8 cellular contexts compared by ENCODE assay signal in genomic region chr20:39112196-39112743, GRCh38.
DNase-seq lines count a peak whose midpoint lies in the region; ATAC-seq, FAIRE-seq and TF ChIP-seq lines count a peak whose summit lies in the region.

No MANE protein-coding gene starts in this region.

- H3K4me3 ChIP-seq in HepG2 (replicated peaks in 1 of 3; ENCODE audit: insufficient read depth in 1 of 3, low read depth in 2 of 3, low read length in 3 of 3), result peak overlapping the region in 1 of 3 experiments; percentile 6; a peak in 1 of 6 replicates

- no peak overlapping the region for H3K27ac Mint-ChIP-seq in activated T-helper 17 cell treated with anti-CD3 and anti-CD28 coated beads, Interleukin-2, amount 50 U/mL, for 72 hours

- TF ChIP-seq POLR2A in HepG2 (IDR thresholded peaks at IDR 0.05; ENCODE audit: insufficient read depth in 1 of 2, low read depth in 2 of 2, low read length in 2 of 2), result no peak

- TF ChIP-seq CTCF in HepG2 (CRISPR knock-in tag; IDR thresholded peaks at IDR 0.05), result peak; percentile 96

- no peaks in the 10 kb centered on the region for H3K36me3 Mint-ChIP-seq in activated T-helper 17 cell treated with anti-CD3 and anti-CD28 coated beads, Interleukin-2, amount 50 U/mL, for 72 hours (ENCODE audit: low read depth)

- peak; percentile 90 for TF ChIP-seq RAD21 in HepG2 (CRISPR knock-in tag; IDR thresholded peaks at IDR 0.05)

- H3K27me3 Mint-ChIP-seq in activated T-helper 17 cell treated with anti-CD3 and anti-CD28 coated beads, Interleukin-2, amount 50 U/mL, for 72 hours, result peaks cover 46% of the 10 kb centered on the region

- CTCF ChIA-PET in HepG2 (lab: Yijun Ruan, JAX; ENCODE audit: low intra/inter-chr PET ratio, low total read pairs), result interaction anchor here (1.2 to 1.8 kb wide), 4 partner anchors 153 to 1578 kb away, joined by 3 to 9 read pairs (median 6); no protein-coding TSS in a partner anchor

- H3K27ac ChIP-seq in HepG2 (ENCODE audit: extremely low read length, insufficient read depth, low read length), result no peak overlapping the region

- H3K4me1 Mint-ChIP-seq in activated T-helper 17 cell treated with anti-CD3 and anti-CD28 coated beads, Interleukin-2, amount 50 U/mL, for 72 hours, result peaks cover 4% of the 10 kb centered on the region

- POLR2A ChIA-PET in HepG2 (lab: Yijun Ruan, JAX), result no interaction called here

- H3K4me3 Mint-ChIP-seq in activated T-helper 17 cell treated with anti-CD3 and anti-CD28 coated beads, Interleukin-2, amount 50 U/mL, for 72 hours, result no peak overlapping the region

- ATAC-seq in HG02798 (IDR thresholded peaks at IDR 0.05; ENCODE audit: poor library complexity, unreplicated experiment) (peak; percentile 65), HepG2 (peak; percentile 97), HG02938 (IDR thresholded peaks at IDR 0.05; ENCODE audit: unreplicated experiment) (no peak), HG03342 (IDR thresholded peaks at IDR 0.05; ENCODE audit: unreplicated experiment) (no peak)
- ATAC-seq in activated T-helper 17 cell treated with anti-CD3 and anti-CD28 coated beads, Interleukin-2, amount 50 U/mL, for 72 hours (replicated peaks), result no peak

- H3K4me1 ChIP-seq in HepG2 (ENCODE audit: insufficient read depth, low read length), result peaks cover 15% of the 10 kb centered on the region; the same call in 1 of the 2 replicates

- WGBS in HepG2 (ENCODE audit: low lambda C conversion rate), result under 1% methylated on average over 8 of the region's 8 CpGs

- no peak overlapping the region for H3K9ac ChIP-seq in HepG2 (ENCODE audit: insufficient read depth, low read depth, low read length)

- intact Hi-C loops in HepG2 (cut with micrococcal nuclease; ENCODE audit: unreplicated experiment), result loop anchor here (1.0 to 10.0 kb wide), 3 partner anchors 152 to 1583 kb away; no protein-coding TSS in a partner anchor

- H3K9me3 ChIP-seq in HepG2 (ENCODE audit: low read length), result no peaks in the 10 kb centered on the region

- FAIRE-seq in HepG2 (lab: Jason Lieb, UNC), result peak; percentile 92

- no peak for TF ChIP-seq EP300 in HepG2 (IDR thresholded peaks at IDR 0.05; ENCODE audit: low read depth in 2 of 2, low read length in 2 of 2)
- TF ChIP-seq EP300 in HepG2 (CRISPR knock-in tag; IDR thresholded peaks at IDR 0.05; ENCODE audit: borderline replicate concordance), result no peak

- H3K36me3 ChIP-seq in HepG2 (replicated peaks in 1 of 2; ENCODE audit: control insufficient read depth in 1 of 2, insufficient read depth in 2 of 2, low read length in 2 of 2), result no peaks in the 10 kb centered on the region

- H3K27me3 ChIP-seq in HepG2 (ENCODE audit: control insufficient read depth in 1 of 2, insufficient read depth in 2 of 2, low read length in 2 of 2), result peaks cover 4 to 23% of the 10 kb centered on the region in 2 experiments; a peak in 3 of 5 replicates

- DNase-seq in EL (peak; percentile 53), NCI-H69 (lab: John Stamatoyannopoulos, UW) (peak; percentile 38), cerebellum (ENCODE audit: low spot score) (peak; percentile 33), HepG2 (ENCODE audit: low spot score) (peak; percentile 65)

- peaks cover 2% of the 10 kb centered on the region; the same call in 1 of the 2 replicates for H4K20me1 ChIP-seq in HepG2 (ENCODE audit: insufficient read depth, low read length)

- in situ Hi-C loops in HepG2 (cut with HindIII; ENCODE audit: extremely low pct_ligation_motif_present, low pct_unique_long_range_greater_than_20kb), result loop anchor here (10.0 kb wide), 3 partner anchors 763 to 1573 kb away; partner anchors contain the start of gene MAFB

- no peaks in the 10 kb centered on the region for H3K9me3 Mint-ChIP-seq in activated T-helper 17 cell treated with anti-CD3 and anti-CD28 coated beads, Interleukin-2, amount 50 U/mL, for 72 hours

- no peaks in the 10 kb centered on the region for H3K79me2 ChIP-seq in HepG2 (ENCODE audit: insufficient read depth, low read length)

- no peak overlapping the region for H2AFZ ChIP-seq in HepG2 (ENCODE audit: low read length)

- H3K4me2 ChIP-seq in HepG2 (ENCODE audit: low read depth, low read length), result peak overlapping the region; percentile 46; the same call in 1 of the 2 replicates

- no TSS peak for BruUV-seq in HepG2 (replicated peaks; lab: Mats Ljungman, UMichigan)

TF ChIP-seq in HepG2, 621 proteins besides CTCF, POLR2A, EP300 and RAD21 (continues in another document):
- TF ChIP-seq ZNF326 (CRISPR knock-in tag; IDR thresholded peaks at IDR 0.05; ENCODE audit: borderline replicate concordance), result no peak
- TF ChIP-seq ZSCAN5A (CRISPR knock-in tag; IDR thresholded peaks at IDR 0.05; ENCODE audit: borderline replicate concordance), result no peak
- TF ChIP-seq, protein P1, sequence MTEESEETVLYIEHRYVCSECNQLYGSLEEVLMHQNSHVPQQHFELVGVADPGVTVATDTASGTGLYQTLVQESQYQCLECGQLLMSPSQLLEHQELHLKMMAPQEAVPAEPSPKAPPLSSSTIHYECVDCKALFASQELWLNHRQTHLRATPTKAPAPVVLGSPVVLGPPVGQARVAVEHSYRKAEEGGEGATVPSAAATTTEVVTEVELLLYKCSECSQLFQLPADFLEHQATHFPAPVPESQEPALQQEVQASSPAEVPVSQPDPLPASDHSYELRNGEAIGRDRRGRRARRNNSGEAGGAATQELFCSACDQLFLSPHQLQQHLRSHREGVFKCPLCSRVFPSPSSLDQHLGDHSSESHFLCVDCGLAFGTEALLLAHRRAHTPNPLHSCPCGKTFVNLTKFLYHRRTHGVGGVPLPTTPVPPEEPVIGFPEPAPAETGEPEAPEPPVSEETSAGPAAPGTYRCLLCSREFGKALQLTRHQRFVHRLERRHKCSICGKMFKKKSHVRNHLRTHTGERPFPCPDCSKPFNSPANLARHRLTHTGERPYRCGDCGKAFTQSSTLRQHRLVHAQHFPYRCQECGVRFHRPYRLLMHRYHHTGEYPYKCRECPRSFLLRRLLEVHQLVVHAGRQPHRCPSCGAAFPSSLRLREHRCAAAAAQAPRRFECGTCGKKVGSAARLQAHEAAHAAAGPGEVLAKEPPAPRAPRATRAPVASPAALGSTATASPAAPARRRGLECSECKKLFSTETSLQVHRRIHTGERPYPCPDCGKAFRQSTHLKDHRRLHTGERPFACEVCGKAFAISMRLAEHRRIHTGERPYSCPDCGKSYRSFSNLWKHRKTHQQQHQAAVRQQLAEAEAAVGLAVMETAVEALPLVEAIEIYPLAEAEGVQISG (CRISPR knock-in tag; IDR thresholded peaks at IDR 0.05), result 0 out of 2 replicates have a peak, but pooled peaks have one; percentile 5
- TF ChIP-seq, protein P2, sequence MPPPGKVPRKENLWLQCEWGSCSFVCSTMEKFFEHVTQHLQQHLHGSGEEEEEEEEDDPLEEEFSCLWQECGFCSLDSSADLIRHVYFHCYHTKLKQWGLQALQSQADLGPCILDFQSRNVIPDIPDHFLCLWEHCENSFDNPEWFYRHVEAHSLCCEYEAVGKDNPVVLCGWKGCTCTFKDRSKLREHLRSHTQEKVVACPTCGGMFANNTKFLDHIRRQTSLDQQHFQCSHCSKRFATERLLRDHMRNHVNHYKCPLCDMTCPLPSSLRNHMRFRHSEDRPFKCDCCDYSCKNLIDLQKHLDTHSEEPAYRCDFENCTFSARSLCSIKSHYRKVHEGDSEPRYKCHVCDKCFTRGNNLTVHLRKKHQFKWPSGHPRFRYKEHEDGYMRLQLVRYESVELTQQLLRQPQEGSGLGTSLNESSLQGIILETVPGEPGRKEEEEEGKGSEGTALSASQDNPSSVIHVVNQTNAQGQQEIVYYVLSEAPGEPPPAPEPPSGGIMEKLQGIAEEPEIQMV (CRISPR knock-in tag; IDR thresholded peaks at IDR 0.05; ENCODE audit: low read depth), result 0 out of 2 replicates have a peak, but pooled peaks have one; percentile 38
- no peak for TF ChIP-seq ZNF563 (CRISPR knock-in tag; IDR thresholded peaks at IDR 0.05)
- 0 out of 2 replicates have a peak, but pooled peaks have one; percentile 32 for TF ChIP-seq ZNF33B (CRISPR knock-in tag; IDR thresholded peaks at IDR 0.05)
- no peak for TF ChIP-seq ZNF335 (CRISPR knock-in tag; IDR thresholded peaks at IDR 0.05)
- TF ChIP-seq ZNF274 (CRISPR knock-in tag; IDR thresholded peaks at IDR 0.05), result peak; percentile 24; the same call in 1 of the 2 replicates
- TF ChIP-seq ZNF782 (CRISPR knock-in tag; IDR thresholded peaks at IDR 0.05; ENCODE audit: borderline replicate concordance), result peak; percentile 76; the same call in 1 of the 2 replicates
- TF ChIP-seq ZNF839 (CRISPR knock-in tag; IDR thresholded peaks at IDR 0.05; ENCODE audit: borderline replicate concordance), result peak; percentile 72; the same call in 1 of the 2 replicates
- no peak for TF ChIP-seq ZNF7 (CRISPR knock-in tag; IDR thresholded peaks at IDR 0.05)
- TF ChIP-seq BHLHE40 (IDR thresholded peaks at IDR 0.05; ENCODE audit: low read length), result 0 out of 2 replicates have a peak, but pooled peaks have one; percentile 18
- no peak for TF ChIP-seq NR2F2 (IDR thresholded peaks at IDR 0.05; ENCODE audit: borderline replicate concordance, low read depth)
- TF ChIP-seq SALL1 (CRISPR knock-in tag; IDR thresholded peaks at IDR 0.05), result peak; percentile 31; the same call in 1 of the 2 replicates
- peak; percentile 67; the same call in 1 of the 2 replicates for TF ChIP-seq EED (CRISPR knock-in tag; IDR thresholded peaks at IDR 0.05)
- peak; percentile 82; the same call in 1 of the 2 replicates for TF ChIP-seq ZNF550 (CRISPR knock-in tag; IDR thresholded peaks at IDR 0.05; ENCODE audit: borderline replicate concordance)
- TF ChIP-seq ARNTL (CRISPR knock-in tag; IDR thresholded peaks at IDR 0.05), result 0 out of 2 replicates have a peak, but pooled peaks have one; percentile 51

Comparison
In these comparisons a context has a peak if more than half of its experiments do, and no peak if none do; other contexts are left out.
1. ATAC-seq: peak in HG02798 (single experiment) and HepG2 (single experiment); none in HG02938 (single experiment), HG03342 (single experiment) and activated T-helper 17 cell treated with anti-CD3 and anti-CD28 coated beads, Interleukin-2, amount 50 U/mL, for 72 hours (single experiment).
2. Peak in every context shown above with its lines, with median percentiles within 50 percentile points of each other: DNase-seq.